8 cellular contexts compared by ENCODE assay signal in the genomic region with DNA sequence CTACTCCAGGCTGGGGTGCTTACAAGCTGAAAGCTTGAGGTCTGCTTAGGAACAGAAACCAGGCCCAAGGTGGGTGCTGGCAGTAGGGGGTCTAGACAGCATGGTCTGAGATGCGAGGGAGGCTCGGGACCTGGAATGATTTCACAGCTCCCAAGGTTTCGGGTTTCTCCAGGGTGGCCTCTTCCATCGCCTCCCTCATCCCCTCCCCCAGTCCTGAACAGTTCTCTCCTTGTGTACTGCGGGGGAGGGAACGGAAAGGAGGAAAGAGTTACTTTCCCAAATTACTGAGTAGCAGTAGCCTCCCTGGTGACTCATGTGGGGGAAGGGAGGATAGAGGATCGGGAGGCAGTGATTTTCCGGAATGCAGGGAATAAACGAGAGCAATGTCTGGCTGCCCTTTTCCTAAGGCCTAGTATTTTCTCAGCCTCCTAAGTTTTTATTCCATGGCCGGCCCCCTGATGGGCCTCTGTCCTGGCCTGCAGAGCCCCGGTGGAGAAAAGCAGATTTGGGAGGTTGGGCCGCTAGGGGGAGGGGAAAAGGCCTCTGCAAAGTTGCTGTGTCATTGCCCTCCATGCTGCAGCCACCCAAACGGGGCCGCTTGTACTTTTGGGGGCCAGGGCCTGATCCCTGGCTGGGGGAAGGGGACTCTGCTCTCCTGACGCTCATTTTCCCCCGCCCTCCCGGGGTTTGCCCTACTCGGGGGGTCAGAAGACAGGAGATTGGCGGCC. TPM values are rescaled to one million over a fixed set of nuclear protein-coding genes. Genes with fewer than 3 reads are reported as not detected.
DNase-seq lines count a peak whose midpoint lies in the region; ATAC-seq lines count a peak whose summit lies in the region.

No MANE protein-coding gene starts in this region.

- H3K27me3 ChIP-seq in H7 (ENCODE audit: control insufficient read depth, insufficient read depth, low read length), result no peaks in the 10 kb centered on the region

- POLR2A ChIA-PET in activated CD8-positive, alpha-beta T cell treated with anti-CD3 and anti-CD28 coated beads, Interleukin-2, amount 10 ng/mL, durations not matched to agents 7 days and 5 days (lab: Charles Lee), result interaction anchor here (0.6 to 10.6 kb wide), 11 partner anchors 14 to 128 kb away, joined by 3 to 381 read pairs (median 118); a partner anchor contains a TSS

- peak overlapping the region; percentile 96 for H3K4me3 Mint-ChIP-seq in activated CD8-positive, alpha-beta T cell treated with anti-CD3 and anti-CD28 coated beads, Interleukin-2, amount 10 ng/mL, durations not matched to agents 7 days and 5 days
- H3K4me3 Mint-ChIP-seq in effector memory CD8-positive, alpha-beta T cell, result peak overlapping the region; percentile 88 to 94

- ATAC-seq in activated CD8-positive, alpha-beta T cell treated with anti-CD3 and anti-CD28 coated beads, Interleukin-2, amount 10 ng/mL, durations not matched to agents 7 days and 5 days, result no peak
- ATAC-seq in effector memory CD8-positive, alpha-beta T cell (replicated peaks), result no peak
- no peak for ATAC-seq in GM21528 (IDR thresholded peaks at IDR 0.05; ENCODE audit: low FRiP score, unreplicated experiment)

- peak overlapping the region; percentile 98 for H3K27ac Mint-ChIP-seq in activated CD8-positive, alpha-beta T cell treated with anti-CD3 and anti-CD28 coated beads, Interleukin-2, amount 10 ng/mL, durations not matched to agents 7 days and 5 days
- H3K27ac Mint-ChIP-seq in effector memory CD8-positive, alpha-beta T cell, result peak overlapping the region; percentile 94 to 98

- CTCF ChIA-PET in activated CD8-positive, alpha-beta T cell treated with anti-CD3 and anti-CD28 coated beads, Interleukin-2, amount 10 ng/mL, durations not matched to agents 7 days and 5 days (lab: Charles Lee), result interaction anchor here (0.7 to 15.9 kb wide), 8 partner anchors 15 to 131 kb away, joined by 3 to 442 read pairs (median 49); a partner anchor contains a TSS

- peaks cover 57% of the 10 kb centered on the region for H3K36me3 Mint-ChIP-seq in activated CD8-positive, alpha-beta T cell treated with anti-CD3 and anti-CD28 coated beads, Interleukin-2, amount 10 ng/mL, durations not matched to agents 7 days and 5 days (ENCODE audit: low read depth)
- H3K36me3 Mint-ChIP-seq in effector memory CD8-positive, alpha-beta T cell (ENCODE audit: insufficient read depth), result peaks cover 67% of the 10 kb centered on the region

- peak; percentile 69 for DNase-seq in AG08396 (ENCODE audit: low spot score)
- peak; percentile 69 for DNase-seq in H7
- peak; percentile 30 for DNase-seq in NCI-H774 (lab: John Stamatoyannopoulos, UW)
- DNase-seq in activated CD8-positive, alpha-beta T cell treated with anti-CD3 and anti-CD28 coated beads, Interleukin-2, amount 10 ng/mL, durations not matched to agents 7 days and 5 days, result peak; percentile 84
- DNase-seq in effector memory CD8-positive, alpha-beta T cell, result peak; percentile 46 to 59 (median 48)
- DNase-seq in middle frontal gyrus (ENCODE audit: extremely low spot score, low spot score), result peak; percentile 61
- DNase-seq in stimulated activated CD8-positive, alpha-beta memory T cell treated with anti-CD3 and anti-CD28 coated beads, Interleukin-4, amount 100 ng/mL, for 24 hours (ENCODE audit: low read depth), result peak; percentile 64

- H3K4me3 ChIP-seq in H7 (ENCODE audit: insufficient read depth, low read depth, low read length), result peak overlapping the region; percentile 97

- H3K27me3 Mint-ChIP-seq in activated CD8-positive, alpha-beta T cell treated with anti-CD3 and anti-CD28 coated beads, Interleukin-2, amount 10 ng/mL, durations not matched to agents 7 days and 5 days (ENCODE audit: low read depth), result no peaks in the 10 kb centered on the region
- H3K27me3 Mint-ChIP-seq in effector memory CD8-positive, alpha-beta T cell, result no peaks in the 10 kb centered on the region

- H3K9me3 Mint-ChIP-seq in activated CD8-positive, alpha-beta T cell treated with anti-CD3 and anti-CD28 coated beads, Interleukin-2, amount 10 ng/mL, durations not matched to agents 7 days and 5 days (ENCODE audit: insufficient read depth), result no peaks in the 10 kb centered on the region
- no peaks in the 10 kb centered on the region for H3K9me3 Mint-ChIP-seq in effector memory CD8-positive, alpha-beta T cell

- peaks cover 22% of the 10 kb centered on the region for H3K36me3 ChIP-seq in H7 (replicated peaks; ENCODE audit: control insufficient read depth, insufficient read depth, low read length)

- H3K4me1 Mint-ChIP-seq in activated CD8-positive, alpha-beta T cell treated with anti-CD3 and anti-CD28 coated beads, Interleukin-2, amount 10 ng/mL, durations not matched to agents 7 days and 5 days (ENCODE audit: low read depth), result peaks cover 22% of the 10 kb centered on the region
- H3K4me1 Mint-ChIP-seq in effector memory CD8-positive, alpha-beta T cell (ENCODE audit: low read depth in 2 of 2), result peaks cover 55 to 69% of the 10 kb centered on the region in 2 donors

RNA-seq across cellular contexts. Expression of a gene that starts 1.5 kb away (rescaled TPM):
- 121 and 182 TPM in 2 replicates for total RNA-seq in H7 (2014; rRNA removed; shearing (Covaris generic))
- 100 to 1,000 TPM; 299 to 313 TPM for total RNA-seq in activated CD8-positive, alpha-beta T cell treated with anti-CD3 and anti-CD28 coated beads, Interleukin-2, amount 10 ng/mL, durations not matched to agents 7 days and 5 days

RNA-seq across cellular contexts. Expression of a gene that starts 17.0 kb away (rescaled TPM):
- total RNA-seq in H7 (2014; rRNA removed; shearing (Covaris generic)), result 1.9 and 4.1 TPM in 2 replicates
- total RNA-seq in activated CD8-positive, alpha-beta T cell treated with anti-CD3 and anti-CD28 coated beads, Interleukin-2, amount 10 ng/mL, durations not matched to agents 7 days and 5 days, result 10 to 100 TPM; 28.6 to 30.5 TPM

RNA-seq across cellular contexts. Expression of a gene that starts 29.0 kb away (rescaled TPM):
- total RNA-seq in H7 (2014; rRNA removed; shearing (Covaris generic)), result 0.17 and 0.55 TPM in 2 replicates
- 10 to 100 TPM; 14.4 to 14.7 TPM for total RNA-seq in activated CD8-positive, alpha-beta T cell treated with anti-CD3 and anti-CD28 coated beads, Interleukin-2, amount 10 ng/mL, durations not matched to agents 7 days and 5 days

RNA-seq across cellular contexts. Expression of a gene that starts 39.5 kb away (rescaled TPM):
- 2.3 and 6.1 TPM in 2 replicates for total RNA-seq in H7 (2014; rRNA removed; shearing (Covaris generic))
- 1 to 10 TPM; 3.3 to 4.2 TPM for total RNA-seq in activated CD8-positive, alpha-beta T cell treated with anti-CD3 and anti-CD28 coated beads, Interleukin-2, amount 10 ng/mL, durations not matched to agents 7 days and 5 days

Comparison
In these comparisons a context has a peak if more than half of its experiments do, and no peak if none do; other contexts are left out.
1. DNase-seq: peak in every context shown above with its lines; median percentile 84 in activated CD8-positive, alpha-beta T cell treated with anti-CD3 and anti-CD28 coated beads, Interleukin-2, amount 10 ng/mL, durations not matched to agents 7 days and 5 days; 69 in AG08396; 69 in H7; 64 in stimulated activated CD8-positive, alpha-beta memory T cell treated with anti-CD3 and anti-CD28 coated beads, Interleukin-4, amount 100 ng/mL, for 24 hours; 61 in middle frontal gyrus; 48 in effector memory CD8-positive, alpha-beta T cell; 30 in NCI-H774.